Comparison of ENCODE assay signal across 1 cellular context in genomic region chr4:76571274-76571673, GRCh38.
TF ChIP-seq lines count a peak whose summit lies in the region.

No MANE protein-coding gene starts in this region.

TF ChIP-seq in IMR-90, 13 proteins besides CTCF, POLR2A, EP300 and RAD21:
- no peak for TF ChIP-seq MXI1 (IDR thresholded peaks at IDR 0.05; ENCODE audit: borderline replicate concordance, low read depth, low read length)
- no peak for TF ChIP-seq SMC3 (IDR thresholded peaks at IDR 0.05; ENCODE audit: low read depth, low read length)
- no peak for TF ChIP-seq MAFK (IDR thresholded peaks at IDR 0.05; ENCODE audit: low read depth, low read length)
- no peak for TF ChIP-seq CEBPB (IDR thresholded peaks at IDR 0.05; ENCODE audit: low read depth, low read length)
- TF ChIP-seq RCOR1 (IDR thresholded peaks at IDR 0.05; ENCODE audit: insufficient replicate concordance, low read length) = no peak
- TF ChIP-seq ELK1 (IDR thresholded peaks at IDR 0.05; ENCODE audit: borderline replicate concordance, low read depth, low read length) = no peak
- no peak for TF ChIP-seq RFX5 (IDR thresholded peaks at IDR 0.05; ENCODE audit: low read depth, low read length)
- TF ChIP-seq MAZ (IDR thresholded peaks at IDR 0.05; ENCODE audit: borderline replicate concordance, low read depth, low read length) = no peak
- no peak for TF ChIP-seq FOS (IDR thresholded peaks at IDR 0.05; ENCODE audit: low read depth, low read length)
- no peak for TF ChIP-seq USF2 (IDR thresholded peaks at IDR 0.05; ENCODE audit: low read depth, low read length)
- no peak for TF ChIP-seq NFE2L2 (IDR thresholded peaks at IDR 0.05; ENCODE audit: low read depth, low read length)
- TF ChIP-seq BHLHE40 (IDR thresholded peaks at IDR 0.05; ENCODE audit: low read depth, low read length) = no peak
- no peak for TF ChIP-seq CHD1 (IDR thresholded peaks at IDR 0.05; ENCODE audit: low read depth, low read length)
TF ChIP-seq in IMR-90: peak in this region for 0.
